In genomic region chr5:119323630-119324000, GRCh38 we compare ENCODE assay signal across 1 cellular context.
TF ChIP-seq lines count a peak whose summit lies in the region.

No MANE protein-coding gene starts in this region.

TF ChIP-seq in HEK293, 187 proteins besides CTCF, POLR2A, EP300 and RAD21 (continued from another document and continues in another):
- no peak for TF ChIP-seq HIC1 (tag by site-specific recombination; IDR thresholded peaks at IDR 0.05)
- no peak for TF ChIP-seq ZNF654 (tag by site-specific recombination; IDR thresholded peaks at IDR 0.05; ENCODE audit: low read depth)
- peak; percentile 95 for TF ChIP-seq PRDM6 (tag by site-specific recombination; IDR thresholded peaks at IDR 0.05)
- TF ChIP-seq PRDM4 (tag by site-specific recombination; IDR thresholded peaks at IDR 0.05) = peak; percentile 84
- TF ChIP-seq WT1 (tag by site-specific recombination; IDR thresholded peaks at IDR 0.05) = peak; percentile 90
- no peak for TF ChIP-seq PBX3 (CRISPR knock-in tag; IDR thresholded peaks at IDR 0.05)
- peak; percentile 49 for TF ChIP-seq ZIC2 (tag by site-specific recombination; IDR thresholded peaks at IDR 0.05)
- no peak for TF ChIP-seq ZNF830 (tag by site-specific recombination; IDR thresholded peaks at IDR 0.05; ENCODE audit: low read depth)
- TF ChIP-seq MEIS1 (CRISPR knock-in tag; IDR thresholded peaks at IDR 0.05; ENCODE audit: borderline replicate concordance) = no peak
- TF ChIP-seq GFI1B (tag by site-specific recombination; IDR thresholded peaks at IDR 0.05) = peak; percentile 89
- 0 out of 2 replicates have a peak, but pooled peaks have one; percentile 51 for TF ChIP-seq KLF17 (tag by site-specific recombination; IDR thresholded peaks at IDR 0.05)
- TF ChIP-seq ZNF792 (tag by site-specific recombination; IDR thresholded peaks at IDR 0.05) = no peak
- TF ChIP-seq ZNF701 (tag by site-specific recombination; IDR thresholded peaks at IDR 0.05) = no peak
- no peak for TF ChIP-seq ZNF394 (tag by site-specific recombination; IDR thresholded peaks at IDR 0.05; ENCODE audit: borderline replicate concordance)
- TF ChIP-seq KLF10 (tag by site-specific recombination; IDR thresholded peaks at IDR 0.05) = peak; percentile 68
- TF ChIP-seq OSR2 (tag by site-specific recombination; IDR thresholded peaks at IDR 0.05) = peak; percentile 100
- TF ChIP-seq OVOL3 (tag by site-specific recombination; IDR thresholded peaks at IDR 0.05) = peak; percentile 80
- TF ChIP-seq TCF7L2 (IDR thresholded peaks at IDR 0.05; ENCODE audit: borderline replicate concordance, low read depth, low read length) = no peak
- peak; percentile 29; the same call in 1 of the 2 replicates for TF ChIP-seq SP7 (tag by site-specific recombination; IDR thresholded peaks at IDR 0.05)
- TF ChIP-seq ZBTB48 (tag by site-specific recombination; IDR thresholded peaks at IDR 0.05) = no peak
- no peak for TF ChIP-seq ZFP3 (tag by site-specific recombination; IDR thresholded peaks at IDR 0.05; ENCODE audit: low read depth)
- peak; percentile 11; the same call in 1 of the 2 replicates for TF ChIP-seq ZNF692 (tag by site-specific recombination; IDR thresholded peaks at IDR 0.05)
- peak; percentile 72 for TF ChIP-seq ZNF629 (tag by site-specific recombination; IDR thresholded peaks at IDR 0.05)
- TF ChIP-seq ZNF24 (tag by site-specific recombination; IDR thresholded peaks at IDR 0.05) = peak; percentile 95
- peak; percentile 77 for TF ChIP-seq ZBTB8A (tag by site-specific recombination; IDR thresholded peaks at IDR 0.05)
- peak; percentile 99 for TF ChIP-seq MZF1 (tag by site-specific recombination; IDR thresholded peaks at IDR 0.05; ENCODE audit: borderline replicate concordance)
- peak; percentile 53; the same call in 1 of the 2 replicates for TF ChIP-seq ZNF518A (tag by site-specific recombination; conservative IDR thresholded peaks at IDR 0.05; ENCODE audit: low read depth)
- TF ChIP-seq ZNF76 (tag by site-specific recombination; IDR thresholded peaks at IDR 0.05; ENCODE audit: borderline replicate concordance, low read depth) = no peak
- no peak for TF ChIP-seq ZNF621 (tag by site-specific recombination; IDR thresholded peaks at IDR 0.05)
- TF ChIP-seq IKZF3 (tag by site-specific recombination; IDR thresholded peaks at IDR 0.05) = peak; percentile 92
- TF ChIP-seq ZNF571 (tag by site-specific recombination; IDR thresholded peaks at IDR 0.05) = no peak
- no peak for TF ChIP-seq ZBTB20 (tag by site-specific recombination; IDR thresholded peaks at IDR 0.05)
- TF ChIP-seq GLIS1 (tag by site-specific recombination; IDR thresholded peaks at IDR 0.05) = peak; percentile 52; the same call in 1 of the 2 replicates
- TF ChIP-seq ZNF548 (tag by site-specific recombination; IDR thresholded peaks at IDR 0.05) = no peak
- TF ChIP-seq ZNF133 (tag by site-specific recombination; IDR thresholded peaks at IDR 0.05) = no peak
- no peak for TF ChIP-seq ZNF704 (tag by site-specific recombination; IDR thresholded peaks at IDR 0.05)
- 0 out of 2 replicates have a peak, but pooled peaks have one; percentile 16 for TF ChIP-seq ZNF501 (tag by site-specific recombination; IDR thresholded peaks at IDR 0.05)
- 0 out of 2 replicates have a peak, but pooled peaks have one; percentile 2 for TF ChIP-seq ZNF623 (tag by site-specific recombination; IDR thresholded peaks at IDR 0.05)
- TF ChIP-seq ZNF660 (tag by site-specific recombination; IDR thresholded peaks at IDR 0.05) = peak; percentile 71; the same call in 1 of the 2 replicates
- TF ChIP-seq ZNF561 (tag by site-specific recombination; IDR thresholded peaks at IDR 0.05; ENCODE audit: borderline replicate concordance) = peak; percentile 92
- TF ChIP-seq ZSCAN30 (tag by site-specific recombination; IDR thresholded peaks at IDR 0.05) = peak; percentile 82; the same call in 1 of the 2 replicates
- no peak for TF ChIP-seq PRDM1 (tag by site-specific recombination; IDR thresholded peaks at IDR 0.05)
- no peak for TF ChIP-seq ZNF670 (tag by site-specific recombination; IDR thresholded peaks at IDR 0.05; ENCODE audit: low read depth)
- no peak for TF ChIP-seq ZNF18 (tag by site-specific recombination; IDR thresholded peaks at IDR 0.05)
- TF ChIP-seq ZXDB (tag by site-specific recombination; IDR thresholded peaks at IDR 0.05) = peak; percentile 81
